Comparison of ENCODE assay signal across 17 cellular contexts in genomic region chr9:123893831-123894460, GRCh38. TPM values are rescaled to one million over a fixed set of nuclear protein-coding genes. Genes with fewer than 3 reads are reported as not detected.
DNase-seq lines count a peak whose midpoint lies in the region; ATAC-seq, FAIRE-seq and TF ChIP-seq lines count a peak whose summit lies in the region.
"Had no signal": no experiment of that assay in that cellular context is flagged by ENCODE, and none has a peak within 500 bp of the region (broad histone marks: within the 10 kb centered on the region; RNA-seq: fewer than 3 reads in every experiment).

No MANE protein-coding gene starts in this region.

- H3K36me3 ChIP-seq in PC-3 (ENCODE audit: low read depth, low read length) (no peaks in the 10 kb centered on the region), right lobe of liver (no peaks in the 10 kb centered on the region)
- H3K36me3 ChIP-seq: tibial artery had no signal

- intact Hi-C loops in PC-3 (cut with micrococcal nuclease) (no loop called here), right lobe of liver (cut with DNase I) (no loop called here)

- TF ChIP-seq CTCF in PC-3 (conservative IDR thresholded peaks at IDR 0.05; ENCODE audit: low read depth, low read length): no peak
- no peak for TF ChIP-seq CTCF in fibroblast of mammary gland (conservative IDR thresholded peaks at IDR 0.05; ENCODE audit: control insufficient read depth, insufficient read depth, low read depth, low read length)
- no peak for TF ChIP-seq CTCF in right lobe of liver (IDR thresholded peaks at IDR 0.05)

- H3K9me2 ChIP-seq in PC-3 (replicated peaks; ENCODE audit: low read length): no peaks in the 10 kb centered on the region

- no peaks in the 10 kb centered on the region for H3F3A ChIP-seq in PC-3 (ENCODE audit: low read length, unreplicated experiment)

- H3K79me2 ChIP-seq in PC-3 (ENCODE audit: low read length): peaks cover 16% of the 10 kb centered on the region

- no peak overlapping the region for H2AFZ ChIP-seq in PC-3 (ENCODE audit: low read length)

- WGBS in right lobe of liver (ENCODE audit: insufficient coverage, low coverage, low lambda C conversion rate, missing lambda C conversion rate): 73% methylated on average over 4 of the region's 4 CpGs

- H3K4me3 ChIP-seq in PC-3 (ENCODE audit: low read length) (no peak overlapping the region), fibroblast of mammary gland (ENCODE audit: control insufficient read depth, low read depth, low read length) (no peak overlapping the region), right lobe of liver (no peak overlapping the region)
- H3K4me3 ChIP-seq: tibial artery had no signal

- no TSS peak for BruUV-seq in PC-3 (replicated peaks; lab: Mats Ljungman, UMichigan)

- peak; percentile 12 for DNase-seq in DMS53 (lab: John Stamatoyannopoulos, UW)
- no peak for DNase-seq in DMS53 treated with DMSO at 0.1 percent for 48 hours (lab: John Stamatoyannopoulos, UW; ENCODE audit: unreplicated experiment)
- peak; percentile 58 for DNase-seq in PC-3
- DNase-seq in fibroblast of mammary gland (ENCODE audit: low read depth): peak; percentile 79
- DNase-seq in stimulated activated effector memory CD8-positive, alpha-beta T cell treated with anti-CD3 and anti-CD28 coated beads, Interleukin-12 subunit alpha, Interleukin-12 subunit beta, amount 100 ng/mL, for 72 hours (ENCODE audit: low spot score in 2 of 2): no peak
- no peak for DNase-seq in right lobe of liver
- no peak for DNase-seq in urothelium cell line (ENCODE audit: low spot score)
- DNase-seq in T-helper 1 cell: no peak
- DNase-seq: 8988T, amygdala, left ventricle myocardium superior, small intestine, tibial artery had no signal

- POLR2A ChIA-PET in PC-3 (lab: Charles Lee; ENCODE audit: unreplicated experiment): no interaction called here

- peak overlapping the region; percentile 14 for H3K4me2 ChIP-seq in PC-3 (ENCODE audit: low read length)

- CTCF ChIA-PET in PC-3 (lab: Charles Lee): no interaction called here

- no peak for TF ChIP-seq POLR2A in right lobe of liver (IDR thresholded peaks at IDR 0.05)

- no peak for FAIRE-seq in urothelium cell line (lab: Jason Lieb, UNC)
- FAIRE-seq: GM12891, GM19239, small intestine had no signal

- no peaks in the 10 kb centered on the region for H3K9me3 Mint-ChIP-seq in stimulated activated effector memory CD8-positive, alpha-beta T cell treated with anti-CD3 and anti-CD28 coated beads, Interleukin-12 subunit alpha, Interleukin-12 subunit beta, amount 100 ng/mL, for 72 hours

- H3K27ac Mint-ChIP-seq in stimulated activated effector memory CD8-positive, alpha-beta T cell treated with anti-CD3 and anti-CD28 coated beads, Interleukin-12 subunit alpha, Interleukin-12 subunit beta, amount 100 ng/mL, for 72 hours: peak overlapping the region; percentile 43
- H3K27ac Mint-ChIP-seq: nephron had no signal

- no peak overlapping the region for H3K4me3 Mint-ChIP-seq in stimulated activated effector memory CD8-positive, alpha-beta T cell treated with anti-CD3 and anti-CD28 coated beads, Interleukin-12 subunit alpha, Interleukin-12 subunit beta, amount 100 ng/mL, for 72 hours
- H3K4me3 Mint-ChIP-seq: nephron had no signal

- no peaks in the 10 kb centered on the region for H3K36me3 Mint-ChIP-seq in stimulated activated effector memory CD8-positive, alpha-beta T cell treated with anti-CD3 and anti-CD28 coated beads, Interleukin-12 subunit alpha, Interleukin-12 subunit beta, amount 100 ng/mL, for 72 hours

- no peaks in the 10 kb centered on the region; the same call in 1 of the 2 replicates for H4K20me1 ChIP-seq in PC-3 (ENCODE audit: low read length)

- H3K4me1 ChIP-seq in PC-3 (ENCODE audit: insufficient read depth, low read length): peaks cover 14% of the 10 kb centered on the region
- H3K4me1 ChIP-seq in right lobe of liver: peaks cover 0 to 6% (median 0%) of the 10 kb centered on the region in 4 donors
- H3K4me1 ChIP-seq: tibial artery had no signal

- ATAC-seq in PC-3 (peak; percentile 90), right lobe of liver (no peak)
- ATAC-seq in stimulated activated effector memory CD8-positive, alpha-beta T cell treated with anti-CD3 and anti-CD28 coated beads, Interleukin-12 subunit alpha, Interleukin-12 subunit beta, amount 100 ng/mL, for 72 hours: no peak
- ATAC-seq: activated CD4-positive, CD25-positive, alpha-beta regulatory T cell treated with anti-CD3 and anti-CD28 coated beads, Interleukin-2, amount 50 U/mL, for 24 hours; left ventricle myocardium superior had no signal

- H3K27me3 ChIP-seq in PC-3 (ENCODE audit: low read length) (no peaks in the 10 kb centered on the region), right lobe of liver (no peaks in the 10 kb centered on the region)
- H3K27me3 ChIP-seq: tibial artery had no signal

- H3K9me3 ChIP-seq in PC-3 (ENCODE audit: low read length): no peaks in the 10 kb centered on the region
- H3K9me3 ChIP-seq in right lobe of liver: no peaks in the 10 kb centered on the region
- H3K9me3 ChIP-seq: tibial artery had no signal

- H3K27ac ChIP-seq in PC-3 (ENCODE audit: low read length) (peak overlapping the region; percentile 34), right lobe of liver (no peak overlapping the region)
- H3K27ac ChIP-seq: tibial artery had no signal

- H3K4me1 Mint-ChIP-seq in stimulated activated effector memory CD8-positive, alpha-beta T cell treated with anti-CD3 and anti-CD28 coated beads, Interleukin-12 subunit alpha, Interleukin-12 subunit beta, amount 100 ng/mL, for 72 hours: peaks cover 12% of the 10 kb centered on the region

- no peak overlapping the region for H3K9ac ChIP-seq in PC-3 (ENCODE audit: low read length)

RNA-seq across cellular contexts. Expression of gene DENND1A, which starts 36.0 kb away (rescaled TPM):
- total RNA-seq in PC-3 (2014; rRNA removed): 18.6 and 29.7 TPM in 2 replicates
- total RNA-seq in right lobe of liver: 10 to 100 TPM; 13.9 to 22.6 (median 16.3) TPM

Comparison
In these comparisons a context has a peak if more than half of its experiments do, and no peak if none do; other contexts are left out.
1. DNase-seq: peak in DMS53 (single experiment), PC-3 (single experiment) and fibroblast of mammary gland (single experiment); none in DMS53 treated with DMSO at 0.1 percent for 48 hours (single experiment), stimulated activated effector memory CD8-positive, alpha-beta T cell treated with anti-CD3 and anti-CD28 coated beads, Interleukin-12 subunit alpha, Interleukin-12 subunit beta, amount 100 ng/mL, for 72 hours (0 of 2), right lobe of liver (0 of 3), urothelium cell line (single experiment) and T-helper 1 cell (0 of 5).